ENCODE assay signal across 1 cellular context in the genomic region with DNA sequence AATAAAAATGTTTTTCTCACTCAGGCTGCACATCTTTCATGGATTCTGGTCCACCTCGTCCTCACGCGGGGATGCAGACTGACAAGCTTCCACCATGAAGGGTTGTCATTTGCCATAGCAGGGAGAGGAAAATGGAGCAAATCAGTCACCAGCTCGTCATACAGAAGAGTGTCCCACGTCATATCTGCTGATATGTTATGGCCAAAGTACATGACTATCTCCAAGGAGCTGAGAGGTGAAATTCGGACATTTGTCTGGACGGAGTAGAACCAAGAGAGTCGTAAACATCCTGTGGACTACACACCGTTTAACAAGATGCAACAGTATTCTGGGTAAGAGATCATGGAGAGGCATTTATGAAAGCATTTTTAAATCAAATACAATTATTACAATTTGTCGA.
TF ChIP-seq lines count a peak whose summit lies in the region.

No MANE protein-coding gene starts in this region.

TF ChIP-seq in A549, 52 proteins besides CTCF, POLR2A, EP300 and RAD21 (continued from another document):
- TF ChIP-seq, protein P1, sequence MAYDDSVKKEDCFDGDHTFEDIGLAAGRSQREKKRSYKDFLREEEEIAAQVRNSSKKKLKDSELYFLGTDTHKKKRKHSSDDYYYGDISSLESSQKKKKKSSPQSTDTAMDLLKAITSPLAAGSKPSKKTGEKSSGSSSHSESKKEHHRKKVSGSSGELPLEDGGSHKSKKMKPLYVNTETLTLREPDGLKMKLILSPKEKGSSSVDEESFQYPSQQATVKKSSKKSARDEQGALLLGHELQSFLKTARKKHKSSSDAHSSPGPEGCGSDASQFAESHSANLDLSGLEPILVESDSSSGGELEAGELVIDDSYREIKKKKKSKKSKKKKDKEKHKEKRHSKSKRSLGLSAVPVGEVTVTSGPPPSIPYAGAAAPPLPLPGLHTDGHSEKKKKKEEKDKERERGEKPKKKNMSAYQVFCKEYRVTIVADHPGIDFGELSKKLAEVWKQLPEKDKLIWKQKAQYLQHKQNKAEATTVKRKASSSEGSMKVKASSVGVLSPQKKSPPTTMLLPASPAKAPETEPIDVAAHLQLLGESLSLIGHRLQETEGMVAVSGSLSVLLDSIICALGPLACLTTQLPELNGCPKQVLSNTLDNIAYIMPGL (CRISPR knock-in tag; IDR thresholded peaks at IDR 0.05; ENCODE audit: borderline replicate concordance): no peak
- no peak for TF ChIP-seq SREBF2 (IDR thresholded peaks at IDR 0.05)
- TF ChIP-seq BHLHE40 (IDR thresholded peaks at IDR 0.05; ENCODE audit: low read depth, low read length): no peak
